Comparison of ENCODE assay signal across 24 cellular contexts in genomic region chr5:63768221-63768620, GRCh38.
"Had no signal": no experiment of that assay in that cellular context is flagged by ENCODE, and none has a peak within 500 bp of the region (broad histone marks: within the 10 kb centered on the region; RNA-seq: fewer than 3 reads in every experiment).

No MANE protein-coding gene starts in this region.

- H3K9ac ChIP-seq: parathyroid adenoma had no signal

- FAIRE-seq: endothelial cell of umbilical vein, kidney had no signal

- DNase-seq: effector CD4-positive, alpha-beta T cell; endodermal cell; erythroblast; foreskin melanocyte; head of caudate nucleus; kidney; left cardiac atrium; left ventricle myocardium inferior; lower lobe of right lung; mesenchymal stem cell; naive B cell; right lobe of liver; stimulated activated CD4-positive, alpha-beta T cell treated with anti-CD3 and anti-CD28 coated beads, Interleukin-4, amount 100 ng/mL, for 1 hour; stimulated activated CD8-positive, alpha-beta memory T cell treated with anti-CD3 and anti-CD28 coated beads, Interleukin-4, amount 100 ng/mL, for 48 hours; stimulated activated naive CD8-positive, alpha-beta T cell treated with anti-CD3 and anti-CD28 coated beads, Interleukin-15, Interleukin-2, amounts not matched to agents 100 U/mL and 50 U/mL, for 24 hours; tibial artery; upper lobe of left lung had no signal

- H3K79me2 ChIP-seq: hepatocyte, parathyroid adenoma had no signal

- H3K4me1 ChIP-seq: left ventricle myocardium inferior, lower lobe of right lung, parathyroid adenoma, prostate gland, right lobe of liver, suprapubic skin, tibial artery, upper lobe of left lung, vagina had no signal

- H3K27ac ChIP-seq: hepatocyte, left ventricle myocardium inferior, lower lobe of right lung, parathyroid adenoma, prostate gland, right lobe of liver, suprapubic skin, tibial artery, upper lobe of left lung, vagina had no signal

- ATAC-seq: left cardiac atrium; lower lobe of right lung; right lobe of liver; stimulated activated effector memory CD8-positive, alpha-beta T cell treated with anti-CD3 and anti-CD28 coated beads, Interleukin-12 subunit alpha, Interleukin-12 subunit beta, amount 100 ng/mL, for 72 hours; stimulated activated naive CD8-positive, alpha-beta T cell treated with anti-CD3 and anti-CD28 coated beads, Interleukin-15, Interleukin-2, amounts not matched to agents 100 U/mL and 50 U/mL, for 24 hours had no signal

- H2AFZ ChIP-seq: hepatocyte, parathyroid adenoma had no signal

- H3K4me2 ChIP-seq: hepatocyte had no signal

- H3K36me3 ChIP-seq: left ventricle myocardium inferior, lower lobe of right lung, prostate gland, right lobe of liver, suprapubic skin, tibial artery, upper lobe of left lung, vagina had no signal

- H3K4me3 ChIP-seq: hepatocyte, left ventricle myocardium inferior, lower lobe of right lung, prostate gland, right lobe of liver, suprapubic skin, tibial artery, upper lobe of left lung, vagina had no signal

- H3K9me3 ChIP-seq: lower lobe of right lung, prostate gland, right lobe of liver, suprapubic skin, tibial artery, upper lobe of left lung, vagina had no signal

- H3K27me3 ChIP-seq: hepatocyte, right lobe of liver, suprapubic skin, tibial artery, upper lobe of left lung, vagina had no signal
